In the genomic region with DNA sequence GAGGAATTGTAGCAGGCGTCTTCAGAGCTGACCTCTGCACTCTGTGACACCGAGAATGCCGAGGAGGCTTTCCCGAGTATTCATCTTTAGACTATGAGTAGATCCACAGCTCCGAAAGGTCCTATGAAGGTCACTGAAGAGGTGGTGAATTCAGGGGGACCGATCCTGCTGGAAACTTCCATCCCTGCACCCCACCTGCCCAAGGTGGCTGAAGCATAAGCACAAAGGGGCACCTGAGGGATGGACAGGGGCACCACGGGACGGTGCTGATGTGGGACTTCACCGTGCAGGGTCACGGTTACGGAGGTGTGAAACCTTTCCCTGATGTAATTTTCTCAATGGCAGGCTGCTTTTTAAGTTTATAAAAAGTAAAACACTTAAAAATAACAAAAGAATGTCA, we compare ENCODE assay signal across 17 cellular contexts. TPM values are rescaled to one million over a fixed set of nuclear protein-coding genes. Genes with fewer than 3 reads are reported as not detected.
DNase-seq lines count a peak whose midpoint lies in the region; ATAC-seq, FAIRE-seq and TF ChIP-seq lines count a peak whose summit lies in the region.
"Had no signal": no experiment of that assay in that cellular context is flagged by ENCODE, and none has a peak within 500 bp of the region (broad histone marks: within the 10 kb centered on the region; RNA-seq: fewer than 3 reads in every experiment).

No MANE protein-coding gene starts in this region.

- POLR2A ChIA-PET in RWPE1 (lab: Yijun Ruan, JAX; ENCODE audit: low non-redundant PET): no interaction called here
- POLR2A ChIA-PET in H1 (lab: Charles Lee; ENCODE audit: partially characterized antibody): interaction anchor here (0.6 to 9.9 kb wide), 12 partner anchors 10 to 151 kb away, joined by 3 to 88 read pairs (median 12); partner anchors contain the start of genes DIDO1 and GID8

- no peak for TF ChIP-seq EP300 in H1 (IDR thresholded peaks at IDR 0.05; ENCODE audit: borderline replicate concordance in 1 of 2, low read depth in 2 of 2, low read length in 2 of 2)

- no peak overlapping the region for H3K56ac ChIP-seq in H1 (replicated peaks; ENCODE audit: insufficient read length, low read depth, low read length)

- DNase-seq in activated naive CD8-positive, alpha-beta T cell treated with anti-CD3 and anti-CD28 coated beads for 36 hours: no peak
- DNase-seq in activated naive CD8-positive, alpha-beta T cell treated with anti-CD3 and anti-CD28 coated beads, Interleukin-2, amount 50 U/mL, for 24 hours: no peak
- DNase-seq in RWPE1 (ENCODE audit: low spot score) (no peak), H1 (ENCODE audit: low read depth in 1 of 2, low spot score in 2 of 2) (no peak), smooth muscle cell (lab: John Stamatoyannopoulos, UW; ENCODE audit: unreplicated experiment) (no peak), NCI-H1048 (lab: John Stamatoyannopoulos, UW) (no peak), GM12891 (ENCODE audit: insufficient read length, low spot score) (no peak), foreskin fibroblast (no peak)
- DNase-seq: CD8-positive, alpha-beta T cell; GF-D8; NCI-H1436; NCI-H2029 treated with DMSO at 0.1 percent for 48 hours; RPMI8226 had no signal

- no peak for TF ChIP-seq POLR2A in H1 (IDR thresholded peaks at IDR 0.05; ENCODE audit: control extremely low read depth in 1 of 2, low read depth in 2 of 2, low read length in 2 of 2)
- no peak; the same call in 1 of the 2 replicates for TF ChIP-seq POLR2A in GM12891 (IDR thresholded peaks at IDR 0.05; ENCODE audit: low read depth, low read length)

- no peak overlapping the region for H4K5ac ChIP-seq in H1 (ENCODE audit: insufficient read length, low read depth, low read length)

- 91% methylated on average over 11 of the region's 11 CpGs; no CpG with 5 or more reads in 1 of the 2 experiments for WGBS in H1 (ENCODE audit: extremely low coverage in 1 of 2, insufficient coverage in 1 of 2, insufficient read length in 1 of 2, insufficient replicate concordance in 2 of 2, low coverage in 1 of 2, low lambda C conversion rate in 2 of 2, missing lambda C conversion rate in 1 of 2), 2 experiments
- 95% methylated on average over 11 of the region's 11 CpGs for WGBS in smooth muscle cell (ENCODE audit: low lambda C conversion rate)

- H3K79me1 ChIP-seq in H1 (ENCODE audit: low read depth, low read length): peaks cover 9% of the 10 kb centered on the region

- H2BK120ac ChIP-seq in H1 (replicated peaks; ENCODE audit: low read depth, low read length): no peak overlapping the region

- H3K9me3 ChIP-seq in H1 (ENCODE audit: insufficient read depth in 2 of 2, low read depth in 1 of 2, low read length in 1 of 2) (no peaks in the 10 kb centered on the region), smooth muscle cell (replicated peaks; ENCODE audit: low read depth) (no peaks in the 10 kb centered on the region)
- H3K9me3 ChIP-seq: SJSA1 had no signal

- no peak overlapping the region for H3K4ac ChIP-seq in H1 (replicated peaks; ENCODE audit: insufficient read length, low read depth, low read length)

- H3K27me3 ChIP-seq in H1 (replicated peaks in 1 of 4; ENCODE audit: control insufficient read depth in 3 of 4, extremely low read depth in 1 of 4, insufficient read depth in 3 of 4, low read length in 3 of 4) (no peaks in the 10 kb centered on the region), smooth muscle cell (ENCODE audit: low read depth) (no peaks in the 10 kb centered on the region)
- H3K27me3 ChIP-seq: SJSA1 had no signal

- H3K27ac Mint-ChIP-seq in activated naive CD8-positive, alpha-beta T cell treated with anti-CD3 and anti-CD28 coated beads for 36 hours: peak overlapping the region; percentile 31
- no peak overlapping the region for H3K27ac Mint-ChIP-seq in activated naive CD8-positive, alpha-beta T cell treated with anti-CD3 and anti-CD28 coated beads, Interleukin-2, amount 50 U/mL, for 24 hours

- H4K20me1 ChIP-seq in H1 (replicated peaks in 1 of 2; ENCODE audit: control insufficient read depth in 1 of 2, insufficient read depth in 2 of 2, low read length in 2 of 2): peaks cover 2 to 16% of the 10 kb centered on the region in 2 experiments
- peaks cover 75% of the 10 kb centered on the region for H4K20me1 ChIP-seq in smooth muscle cell (ENCODE audit: low read depth)

- peaks cover 30% of the 10 kb centered on the region for H3K36me3 Mint-ChIP-seq in activated naive CD8-positive, alpha-beta T cell treated with anti-CD3 and anti-CD28 coated beads for 36 hours
- H3K36me3 Mint-ChIP-seq in activated naive CD8-positive, alpha-beta T cell treated with anti-CD3 and anti-CD28 coated beads, Interleukin-2, amount 50 U/mL, for 24 hours (ENCODE audit: low read depth): peaks cover 43% of the 10 kb centered on the region

- peaks cover 34% of the 10 kb centered on the region for H3F3A ChIP-seq in smooth muscle cell (ENCODE audit: low read depth)

- H3K79me2 ChIP-seq in H1 (ENCODE audit: control insufficient read depth in 1 of 2, insufficient read depth in 2 of 2, low read length in 2 of 2): no peaks in the 10 kb centered on the region; a peak in 1 of 4 replicates
- H3K79me2 ChIP-seq in smooth muscle cell (ENCODE audit: low read depth): peaks cover 3% of the 10 kb centered on the region

- no peak overlapping the region for H2BK20ac ChIP-seq in H1 (ENCODE audit: low read length)

- no peaks in the 10 kb centered on the region for H3K9me3 Mint-ChIP-seq in activated naive CD8-positive, alpha-beta T cell treated with anti-CD3 and anti-CD28 coated beads for 36 hours
- no peaks in the 10 kb centered on the region for H3K9me3 Mint-ChIP-seq in activated naive CD8-positive, alpha-beta T cell treated with anti-CD3 and anti-CD28 coated beads, Interleukin-2, amount 50 U/mL, for 24 hours
- H3K9me3 Mint-ChIP-seq: CD8-positive, alpha-beta T cell had no signal

- no peak for FAIRE-seq in H1 (lab: Jason Lieb, UNC)
- FAIRE-seq in GM12891 (lab: Jason Lieb, UNC): no peak
- FAIRE-seq: H54 had no signal

- no peak for ATAC-seq in activated naive CD8-positive, alpha-beta T cell treated with anti-CD3 and anti-CD28 coated beads, Interleukin-2, amount 50 U/mL, for 24 hours
- ATAC-seq: CD8-positive, alpha-beta T cell had no signal

- H3K4me1 ChIP-seq in H1 (replicated peaks in 1 of 4; ENCODE audit: control insufficient read depth in 3 of 4, insufficient read depth in 4 of 4, low read length in 3 of 4) (peaks cover 9 to 18% (median 15%) of the 10 kb centered on the region in 4 experiments), smooth muscle cell (ENCODE audit: low read depth) (peaks cover 20% of the 10 kb centered on the region)

- H3K27ac ChIP-seq in RWPE1 (peak overlapping the region; percentile 46), H1 (ENCODE audit: low read depth, low read length) (no peak overlapping the region), smooth muscle cell (ENCODE audit: low read depth) (peak overlapping the region; percentile 68)
- H3K27ac ChIP-seq: SJSA1 had no signal

- no peak overlapping the region for H3K23ac ChIP-seq in H1 (ENCODE audit: insufficient read length)

- H4K91ac ChIP-seq in H1 (replicated peaks; ENCODE audit: insufficient read length, low read length): no peak overlapping the region

- H3K4me2 ChIP-seq in H1 (ENCODE audit: insufficient read depth in 1 of 2, low read depth in 2 of 2, low read length in 2 of 2): no peak overlapping the region
- no peak overlapping the region for H3K4me2 ChIP-seq in smooth muscle cell

- H2BK5ac ChIP-seq in H1 (ENCODE audit: low read depth, low read length): no peak overlapping the region

- H3K9ac ChIP-seq in H1 (replicated peaks in 1 of 4; ENCODE audit: extremely low read depth in 1 of 4, low read depth in 3 of 4, low read length in 3 of 4): no peak overlapping the region
- no peak overlapping the region for H3K9ac ChIP-seq in smooth muscle cell (ENCODE audit: low read depth)

- H2AK5ac ChIP-seq in H1 (ENCODE audit: low read depth, low read length): no peak overlapping the region

- H3K14ac ChIP-seq in H1 (ENCODE audit: insufficient read length): no peak overlapping the region

- H3K36me3 ChIP-seq in H1 (ENCODE audit: control insufficient read depth in 2 of 4, insufficient read depth in 4 of 4, low read length in 3 of 4) (peaks cover 34 to 52% (median 40%) of the 10 kb centered on the region in 4 experiments), smooth muscle cell (ENCODE audit: low read depth) (peaks cover 18% of the 10 kb centered on the region)

- no peak for TF ChIP-seq RAD21 in H1 (IDR thresholded peaks at IDR 0.05 in 1 of 2, conservative IDR thresholded peaks at IDR 0.05 in 1 of 2; ENCODE audit: low read depth in 2 of 2, low read length in 2 of 2)

- H2BK12ac ChIP-seq in H1 (ENCODE audit: low read depth, low read length): no peak overlapping the region

- CTCF ChIA-PET in RWPE1 (lab: Yijun Ruan, JAX) (interaction anchor here (0.6 to 5.7 kb wide), 7 partner anchors 13 to 114 kb away, joined by 4 to 33 read pairs (median 5); no protein-coding TSS in a partner anchor), H1 (lab: Charles Lee; ENCODE audit: partially characterized antibody) (interaction anchor here (0.6 to 5.8 kb wide), 23 partner anchors 8 to 400 kb away, joined by 3 to 56 read pairs (median 6); partner anchors contain the start of gene TCFL5)

- H2AFZ ChIP-seq in H1 (ENCODE audit: low read length): no peak overlapping the region
- no peak overlapping the region for H2AFZ ChIP-seq in smooth muscle cell (ENCODE audit: low read depth)

- H3K18ac ChIP-seq in H1 (ENCODE audit: extremely low read depth, low read length): no peak overlapping the region

- H4K8ac ChIP-seq in H1 (ENCODE audit: extremely low read depth, insufficient read depth, low read length): no peak overlapping the region

- H3K4me1 Mint-ChIP-seq in activated naive CD8-positive, alpha-beta T cell treated with anti-CD3 and anti-CD28 coated beads for 36 hours: peaks cover 45% of the 10 kb centered on the region
- H3K4me1 Mint-ChIP-seq in activated naive CD8-positive, alpha-beta T cell treated with anti-CD3 and anti-CD28 coated beads, Interleukin-2, amount 50 U/mL, for 24 hours: peaks cover 41% of the 10 kb centered on the region

- no peak overlapping the region for H2BK15ac ChIP-seq in H1 (ENCODE audit: low read length)

- no peak overlapping the region for H3K4me3 Mint-ChIP-seq in activated naive CD8-positive, alpha-beta T cell treated with anti-CD3 and anti-CD28 coated beads for 36 hours
- no peak overlapping the region for H3K4me3 Mint-ChIP-seq in activated naive CD8-positive, alpha-beta T cell treated with anti-CD3 and anti-CD28 coated beads, Interleukin-2, amount 50 U/mL, for 24 hours
- H3K4me3 Mint-ChIP-seq: B cell; CD8-positive, alpha-beta T cell had no signal

- H3K23me2 ChIP-seq in H1 (ENCODE audit: low read depth, low read length): no peaks in the 10 kb centered on the region

- H3K4me3 ChIP-seq in H1 (ENCODE audit: extremely low read depth in 1 of 4, insufficient read depth in 2 of 4, low read depth in 3 of 4, low read length in 4 of 4) (no peak overlapping the region), smooth muscle cell (no peak overlapping the region), foreskin fibroblast (ENCODE audit: low read depth in 1 of 2, low read length in 2 of 2) (no peak overlapping the region)
- H3K4me3 ChIP-seq: SJSA1 had no signal

- TF ChIP-seq CTCF in RWPE1 (conservative IDR thresholded peaks at IDR 0.05; ENCODE audit: low read depth): no peak
- no peak for TF ChIP-seq CTCF in H1 (IDR thresholded peaks at IDR 0.05; ENCODE audit: control extremely low read depth in 1 of 3, insufficient read depth in 1 of 3, low read depth in 1 of 3, low read length in 3 of 3)
- no peak for TF ChIP-seq CTCF in smooth muscle cell (IDR thresholded peaks at IDR 0.05; ENCODE audit: borderline replicate concordance, insufficient read depth, poor library complexity, severe bottlenecking)
- TF ChIP-seq CTCF in foreskin fibroblast (IDR thresholded peaks at IDR 0.05; ENCODE audit: low read depth, low read length): no peak

- H3K27me3 Mint-ChIP-seq in activated naive CD8-positive, alpha-beta T cell treated with anti-CD3 and anti-CD28 coated beads for 36 hours: no peaks in the 10 kb centered on the region
- H3K27me3 Mint-ChIP-seq in activated naive CD8-positive, alpha-beta T cell treated with anti-CD3 and anti-CD28 coated beads, Interleukin-2, amount 50 U/mL, for 24 hours: no peaks in the 10 kb centered on the region
- H3K27me3 Mint-ChIP-seq: B cell had no signal

RNA-seq across cellular contexts. Expression of gene DIDO1, which starts 24.4 kb away (rescaled TPM):
- total RNA-seq in activated naive CD8-positive, alpha-beta T cell treated with anti-CD3 and anti-CD28 coated beads for 36 hours: 10 to 100 TPM; 46.3 to 47.2 TPM
- total RNA-seq in H1 (2021; fragmentation: NEBNext Ultra II Directional; extraction: Animal tissue kit (Norgen Biotek cat#: 25700)): 82.8 and 83.2 TPM in 2 replicates
- polyA plus RNA-seq in H1 (2011; rRNA removed) (53.6 and 58.8 TPM in 2 replicates), smooth muscle cell (14.4 and 16.0 TPM in 2 replicates)
- 66.3 TPM for polyA plus RNA-seq in H1 (2011; cell fraction: cytosol; rRNA removed)
- 116 TPM for polyA plus RNA-seq in H1 (2011; cell fraction: nucleus; rRNA removed)
- 47.3 to 53.1 TPM (median 49.3 TPM) in 4 replicates for polyA plus RNA-seq in H1 (2012, experiment 1 of 2)
- polyA plus RNA-seq in H1 (2012, experiment 2 of 2): 13.9 TPM
- polyA plus RNA-seq in H1 (2013, experiment 1 of 2): 63.3 TPM
- 61.2 TPM for polyA plus RNA-seq in H1 (2013, experiment 2 of 2)
- polyA minus RNA-seq in H1 (2011; rRNA and poly(A)+ RNA removed): 46.3 and 51.4 TPM in 2 replicates
- 31.8 TPM for polyA minus RNA-seq in H1 (2011; cell fraction: cytosol; rRNA and poly(A)+ RNA removed)
- 65.1 TPM for polyA minus RNA-seq in H1 (2011; cell fraction: nucleus; rRNA and poly(A)+ RNA removed)
- total RNA-seq in smooth muscle cell: 24.6 and 25.8 TPM in 2 replicates
- polyA plus RNA-seq in GM12891 (2012; ENCODE audit: low read depth, missing spikeins): 29.5 TPM

RNA-seq across cellular contexts. Expression of gene GID8, which starts 36.1 kb away (rescaled TPM):
- total RNA-seq in activated naive CD8-positive, alpha-beta T cell treated with anti-CD3 and anti-CD28 coated beads for 36 hours: 10 to 100 TPM; 47.6 to 48.5 TPM
- 72.9 and 73.1 TPM in 2 replicates for total RNA-seq in H1 (2021; fragmentation: NEBNext Ultra II Directional; extraction: Animal tissue kit (Norgen Biotek cat#: 25700))
- polyA plus RNA-seq in H1 (2011; rRNA removed) (39.7 and 40.7 TPM in 2 replicates), smooth muscle cell (13.9 and 20.8 TPM in 2 replicates)
- 44.1 TPM for polyA plus RNA-seq in H1 (2011; cell fraction: cytosol; rRNA removed)
- 33.3 TPM for polyA plus RNA-seq in H1 (2011; cell fraction: nucleus; rRNA removed)
- 43.9 to 48.5 TPM (median 46.8 TPM) in 4 replicates for polyA plus RNA-seq in H1 (2012, experiment 1 of 2)
- 28.5 TPM for polyA plus RNA-seq in H1 (2012, experiment 2 of 2)
- 46.0 TPM for polyA plus RNA-seq in H1 (2013, experiment 1 of 2)
- polyA plus RNA-seq in H1 (2013, experiment 2 of 2): 45.2 TPM
- 51.3 and 52.9 TPM in 2 replicates for polyA minus RNA-seq in H1 (2011; rRNA and poly(A)+ RNA removed)
- polyA minus RNA-seq in H1 (2011; cell fraction: cytosol; rRNA and poly(A)+ RNA removed): 29.9 TPM
- polyA minus RNA-seq in H1 (2011; cell fraction: nucleus; rRNA and poly(A)+ RNA removed): 23.9 TPM
- total RNA-seq in smooth muscle cell: 23.5 and 34.8 TPM in 2 replicates
- polyA plus RNA-seq in GM12891 (2012; ENCODE audit: low read depth, missing spikeins): 23.0 TPM

RNA-seq across cellular contexts. Expression of gene TCFL5, which starts 40.3 kb away (rescaled TPM):
- 1 to 10 TPM; 5.4 to 5.8 TPM for total RNA-seq in activated naive CD8-positive, alpha-beta T cell treated with anti-CD3 and anti-CD28 coated beads for 36 hours
- total RNA-seq in H1 (2021; fragmentation: NEBNext Ultra II Directional; extraction: Animal tissue kit (Norgen Biotek cat#: 25700)): 15.0 and 15.6 TPM in 2 replicates
- polyA plus RNA-seq in H1 (2011; rRNA removed): 4.4 and 6.2 TPM in 2 replicates
- 8.6 TPM for polyA plus RNA-seq in H1 (2011; cell fraction: cytosol; rRNA removed)
- 8.7 TPM for polyA plus RNA-seq in H1 (2011; cell fraction: nucleus; rRNA removed)
- polyA plus RNA-seq in H1 (2012, experiment 1 of 2): 9.0 to 10.3 TPM (median 10.0 TPM) in 4 replicates
- polyA plus RNA-seq in H1 (2012, experiment 2 of 2): 4.7 TPM
- polyA plus RNA-seq in H1 (2013, experiment 1 of 2): 10.2 TPM
- 9.9 TPM for polyA plus RNA-seq in H1 (2013, experiment 2 of 2)
- 5.1 and 5.4 TPM in 2 replicates for polyA minus RNA-seq in H1 (2011; rRNA and poly(A)+ RNA removed)
- 6.5 TPM for polyA minus RNA-seq in H1 (2011; cell fraction: cytosol; rRNA and poly(A)+ RNA removed)
- 7.9 TPM for polyA minus RNA-seq in H1 (2011; cell fraction: nucleus; rRNA and poly(A)+ RNA removed)
- total RNA-seq in smooth muscle cell: 9.1 and 9.5 TPM in 2 replicates
- 6.8 and 12.5 TPM in 2 replicates for polyA plus RNA-seq in smooth muscle cell
- 9.5 TPM for polyA plus RNA-seq in GM12891 (2012; ENCODE audit: low read depth, missing spikeins)

RNA-seq across cellular contexts. Expression of gene SLC17A9, which starts 50.6 kb away (rescaled TPM):
- total RNA-seq in activated naive CD8-positive, alpha-beta T cell treated with anti-CD3 and anti-CD28 coated beads for 36 hours: 10 to 100 TPM; 49.7 to 52.1 TPM
- 31.1 and 35.2 TPM in 2 replicates for total RNA-seq in H1 (2021; fragmentation: NEBNext Ultra II Directional; extraction: Animal tissue kit (Norgen Biotek cat#: 25700))
- 23.5 and 39.6 TPM in 2 replicates for polyA plus RNA-seq in H1 (2011; rRNA removed)
- polyA plus RNA-seq in H1 (2011; cell fraction: cytosol; rRNA removed): 26.0 TPM
- 178 TPM for polyA plus RNA-seq in H1 (2011; cell fraction: nucleus; rRNA removed)
- polyA plus RNA-seq in H1 (2012, experiment 1 of 2): 15.9 to 29.2 TPM (median 25.3 TPM) in 4 replicates
- 17.4 TPM for polyA plus RNA-seq in H1 (2012, experiment 2 of 2)
- polyA plus RNA-seq in H1 (2013, experiment 1 of 2): 44.3 TPM
- polyA plus RNA-seq in H1 (2013, experiment 2 of 2): 44.7 TPM
- 6.0 and 6.5 TPM in 2 replicates for polyA minus RNA-seq in H1 (2011; rRNA and poly(A)+ RNA removed)
- 10.4 TPM for polyA minus RNA-seq in H1 (2011; cell fraction: cytosol; rRNA and poly(A)+ RNA removed)
- 14.7 TPM for polyA minus RNA-seq in H1 (2011; cell fraction: nucleus; rRNA and poly(A)+ RNA removed)
- 32.4 and 32.5 TPM in 2 replicates for total RNA-seq in smooth muscle cell
- 92.5 and 96.7 TPM in 2 replicates for polyA plus RNA-seq in smooth muscle cell
- 33.7 TPM for polyA plus RNA-seq in GM12891 (2012; ENCODE audit: low read depth, missing spikeins)
- total RNA-seq: LHCN-M2, SJSA1 had no signal
